In the genomic region with DNA sequence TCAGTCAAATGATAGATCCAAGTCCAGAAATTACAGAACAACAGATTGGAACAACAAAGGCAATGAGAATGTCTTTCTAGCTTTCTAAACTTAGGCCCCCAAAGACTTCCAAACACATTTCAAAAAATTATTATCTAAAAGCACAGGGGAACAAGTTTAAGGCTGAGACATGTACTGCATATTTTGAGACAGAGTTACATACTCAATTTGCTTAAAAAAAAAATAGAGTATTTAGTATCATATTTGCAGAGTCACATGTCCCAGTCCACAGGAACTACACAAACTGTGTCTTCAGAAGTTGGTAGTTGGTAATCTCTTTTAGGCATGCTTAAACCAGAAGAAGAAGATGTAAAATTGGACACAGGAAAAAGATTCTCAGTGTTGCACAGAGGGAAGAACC, we compare ENCODE assay signal across 9 cellular contexts.
DNase-seq lines count a peak whose midpoint lies in the region; ATAC-seq and TF ChIP-seq lines count a peak whose summit lies in the region.
"Had no signal": no experiment of that assay in that cellular context is flagged by ENCODE, and none has a peak within 500 bp of the region (broad histone marks: within the 10 kb centered on the region; RNA-seq: fewer than 3 reads in every experiment).

No MANE protein-coding gene starts in this region.

- TF ChIP-seq POLR2A in lower leg skin (IDR thresholded peaks at IDR 0.05): no peak

- H3K9me3 Mint-ChIP-seq in activated CD4-positive, alpha-beta T cell treated with anti-CD3 and anti-CD28 coated beads for 36 hours (ENCODE audit: low read depth): no peaks in the 10 kb centered on the region
- no peaks in the 10 kb centered on the region for H3K9me3 Mint-ChIP-seq in activated CD4-positive, alpha-beta memory T cell treated with anti-CD3 and anti-CD28 coated beads for 36 hours
- no peaks in the 10 kb centered on the region for H3K9me3 Mint-ChIP-seq in immature natural killer cell

- H3K4me3 Mint-ChIP-seq in activated CD4-positive, alpha-beta T cell treated with anti-CD3 and anti-CD28 coated beads for 36 hours: peak overlapping the region; percentile 53
- peak overlapping the region; percentile 40 for H3K4me3 Mint-ChIP-seq in activated CD4-positive, alpha-beta memory T cell treated with anti-CD3 and anti-CD28 coated beads for 36 hours
- H3K4me3 Mint-ChIP-seq in immature natural killer cell: peak overlapping the region; percentile 36 to 64 (median 60)

- H3K4me1 Mint-ChIP-seq in activated CD4-positive, alpha-beta T cell treated with anti-CD3 and anti-CD28 coated beads for 36 hours: peaks cover 89% of the 10 kb centered on the region
- peaks cover 85% of the 10 kb centered on the region for H3K4me1 Mint-ChIP-seq in activated CD4-positive, alpha-beta memory T cell treated with anti-CD3 and anti-CD28 coated beads for 36 hours (ENCODE audit: low read depth)
- H3K4me1 Mint-ChIP-seq in immature natural killer cell: peaks cover 69 to 79% of the 10 kb centered on the region in 2 donors

- ATAC-seq in activated CD4-positive, alpha-beta T cell treated with anti-CD3 and anti-CD28 coated beads for 36 hours: no peak

- no peaks in the 10 kb centered on the region for H3K27me3 Mint-ChIP-seq in activated CD4-positive, alpha-beta T cell treated with anti-CD3 and anti-CD28 coated beads for 36 hours
- no peaks in the 10 kb centered on the region for H3K27me3 Mint-ChIP-seq in activated CD4-positive, alpha-beta memory T cell treated with anti-CD3 and anti-CD28 coated beads for 36 hours
- H3K27me3 Mint-ChIP-seq in immature natural killer cell (ENCODE audit: low read depth in 3 of 3): peaks cover 0 to 1% (median 0%) of the 10 kb centered on the region in 3 donors

- peak overlapping the region; percentile 31 for H3K27ac ChIP-seq in substantia nigra (ENCODE audit: low read depth, low read length, poor library complexity, severe bottlenecking)

- peaks cover 12% of the 10 kb centered on the region for H3K36me3 Mint-ChIP-seq in activated CD4-positive, alpha-beta T cell treated with anti-CD3 and anti-CD28 coated beads for 36 hours (ENCODE audit: low read depth)
- H3K36me3 Mint-ChIP-seq in activated CD4-positive, alpha-beta memory T cell treated with anti-CD3 and anti-CD28 coated beads for 36 hours: peaks cover 2% of the 10 kb centered on the region
- H3K36me3 Mint-ChIP-seq in immature natural killer cell: peaks cover 0 to 4% (median 0%) of the 10 kb centered on the region in 3 donors

- POLR2A ChIA-PET in activated CD4-positive, alpha-beta T cell treated with anti-CD3 and anti-CD28 coated beads for 36 hours (lab: Charles Lee): no interaction called here
- POLR2A ChIA-PET in activated CD4-positive, alpha-beta memory T cell treated with anti-CD3 and anti-CD28 coated beads for 36 hours (lab: Charles Lee): interaction anchor here (1.1 kb wide), 2 partner anchors 20 to 52 kb away, joined by 3 read pairs; no protein-coding TSS in a partner anchor

- no peak for DNase-seq in activated CD4-positive, alpha-beta T cell treated with anti-CD3 and anti-CD28 coated beads for 36 hours
- DNase-seq in activated CD4-positive, alpha-beta T cell treated with anti-CD3 and anti-CD28 coated beads, Interleukin-2, amount 50 U/mL, for 4 hours: no peak
- no peak for DNase-seq in activated CD4-positive, alpha-beta memory T cell treated with anti-CD3 and anti-CD28 coated beads for 36 hours
- DNase-seq in immature natural killer cell (peak in 1 of 3 donors; percentile 22), substantia nigra (lab: John Stamatoyannopoulos, UW) (no peak), SHP77 treated with DMSO at 0.1 percent for 48 hours (lab: John Stamatoyannopoulos, UW) (no peak), lower leg skin (ENCODE audit: low spot score in 2 of 2) (no peak)
- no peak for DNase-seq in stimulated activated CD4-positive, alpha-beta T cell treated with anti-CD3 and anti-CD28 coated beads, Interleukin-4, amount 100 ng/mL, for 1 hour
- DNase-seq: NCI-H446 treated with DMSO at 0.1 percent for 48 hours had no signal

- CTCF ChIA-PET in activated CD4-positive, alpha-beta T cell treated with anti-CD3 and anti-CD28 coated beads for 36 hours (lab: Charles Lee): interaction anchor here (0.6 to 2.3 kb wide), 6 partner anchors 9 to 127 kb away, joined by 3 to 11 read pairs (median 5); a partner anchor contains a TSS
- CTCF ChIA-PET in activated CD4-positive, alpha-beta memory T cell treated with anti-CD3 and anti-CD28 coated beads for 36 hours (lab: Charles Lee): interaction anchor here (1.2 to 1.3 kb wide), 2 partner anchors 126 to 127 kb away, joined by 4 read pairs; a partner anchor contains a TSS

- TF ChIP-seq CTCF in lower leg skin (IDR thresholded peaks at IDR 0.05): no peak

- no peak overlapping the region for H3K4me3 ChIP-seq in lower leg skin (ENCODE audit: low read depth, poor library complexity, severe bottlenecking)

- H3K27ac Mint-ChIP-seq in activated CD4-positive, alpha-beta T cell treated with anti-CD3 and anti-CD28 coated beads for 36 hours: peak overlapping the region; percentile 98
- peak overlapping the region; percentile 96 for H3K27ac Mint-ChIP-seq in activated CD4-positive, alpha-beta memory T cell treated with anti-CD3 and anti-CD28 coated beads for 36 hours
- peak overlapping the region; percentile 80 to 98 (median 93) for H3K27ac Mint-ChIP-seq in immature natural killer cell

- intact Hi-C loops in activated CD4-positive, alpha-beta T cell treated with anti-CD3 and anti-CD28 coated beads for 36 hours (cut with DNase I, micrococcal nuclease): no loop called here
- intact Hi-C loops in activated CD4-positive, alpha-beta memory T cell treated with anti-CD3 and anti-CD28 coated beads for 36 hours (cut with micrococcal nuclease): loop anchor here (1.0 kb wide), 1 partner anchor 11 kb away; no protein-coding TSS in a partner anchor
- intact Hi-C loops in lower leg skin (cut with DNase I; ENCODE audit: low total_unique reads): no loop called here
